ENCODE assay signal across 2 cellular contexts in the genomic region with DNA sequence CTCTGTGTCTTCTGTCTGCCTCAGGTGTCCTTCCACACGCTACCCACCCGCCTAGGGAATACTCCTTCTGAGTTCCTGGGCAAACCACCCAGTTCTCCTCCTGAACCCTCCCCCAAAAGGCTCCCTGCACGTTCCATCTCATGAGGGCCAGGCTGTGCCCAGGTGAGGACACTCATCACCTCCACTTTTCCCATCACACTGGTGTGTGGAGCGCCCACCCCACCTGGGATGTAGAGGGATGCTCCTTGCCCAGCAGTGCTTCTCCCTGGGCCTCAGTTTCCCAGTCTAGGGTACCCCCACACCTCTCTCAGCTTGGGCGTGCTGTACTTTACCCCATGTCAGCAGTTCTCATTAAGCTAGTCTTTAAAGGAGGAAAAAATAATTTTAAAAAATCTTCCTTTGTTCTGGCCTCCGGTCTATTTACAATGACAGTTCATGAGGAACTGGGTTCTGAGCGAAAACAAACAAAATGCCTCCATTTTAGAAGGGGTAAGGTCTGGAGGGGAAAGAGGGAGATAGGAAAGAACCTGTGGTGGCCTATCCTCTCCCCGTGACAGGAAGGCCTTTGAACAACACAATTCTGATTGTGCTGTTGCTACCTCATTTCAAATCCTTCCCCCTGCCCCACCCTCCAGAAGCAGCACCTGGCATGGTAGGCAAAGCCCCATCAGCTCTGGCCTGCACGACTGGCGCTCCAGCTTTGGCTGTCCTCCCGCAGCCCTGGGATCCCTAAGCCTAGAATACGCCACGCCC.
TF ChIP-seq lines count a peak whose summit lies in the region.

No MANE protein-coding gene starts in this region.

TF ChIP-seq in GM23338, 12 proteins besides CTCF, POLR2A, EP300 and RAD21 (continued from another document):
- TF ChIP-seq, protein P1, sequence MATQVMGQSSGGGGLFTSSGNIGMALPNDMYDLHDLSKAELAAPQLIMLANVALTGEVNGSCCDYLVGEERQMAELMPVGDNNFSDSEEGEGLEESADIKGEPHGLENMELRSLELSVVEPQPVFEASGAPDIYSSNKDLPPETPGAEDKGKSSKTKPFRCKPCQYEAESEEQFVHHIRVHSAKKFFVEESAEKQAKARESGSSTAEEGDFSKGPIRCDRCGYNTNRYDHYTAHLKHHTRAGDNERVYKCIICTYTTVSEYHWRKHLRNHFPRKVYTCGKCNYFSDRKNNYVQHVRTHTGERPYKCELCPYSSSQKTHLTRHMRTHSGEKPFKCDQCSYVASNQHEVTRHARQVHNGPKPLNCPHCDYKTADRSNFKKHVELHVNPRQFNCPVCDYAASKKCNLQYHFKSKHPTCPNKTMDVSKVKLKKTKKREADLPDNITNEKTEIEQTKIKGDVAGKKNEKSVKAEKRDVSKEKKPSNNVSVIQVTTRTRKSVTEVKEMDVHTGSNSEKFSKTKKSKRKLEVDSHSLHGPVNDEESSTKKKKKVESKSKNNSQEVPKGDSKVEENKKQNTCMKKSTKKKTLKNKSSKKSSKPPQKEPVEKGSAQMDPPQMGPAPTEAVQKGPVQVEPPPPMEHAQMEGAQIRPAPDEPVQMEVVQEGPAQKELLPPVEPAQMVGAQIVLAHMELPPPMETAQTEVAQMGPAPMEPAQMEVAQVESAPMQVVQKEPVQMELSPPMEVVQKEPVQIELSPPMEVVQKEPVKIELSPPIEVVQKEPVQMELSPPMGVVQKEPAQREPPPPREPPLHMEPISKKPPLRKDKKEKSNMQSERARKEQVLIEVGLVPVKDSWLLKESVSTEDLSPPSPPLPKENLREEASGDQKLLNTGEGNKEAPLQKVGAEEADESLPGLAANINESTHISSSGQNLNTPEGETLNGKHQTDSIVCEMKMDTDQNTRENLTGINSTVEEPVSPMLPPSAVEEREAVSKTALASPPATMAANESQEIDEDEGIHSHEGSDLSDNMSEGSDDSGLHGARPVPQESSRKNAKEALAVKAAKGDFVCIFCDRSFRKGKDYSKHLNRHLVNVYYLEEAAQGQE (IDR thresholded peaks at IDR 0.05; ENCODE audit: unreplicated experiment): no peak
- TF ChIP-seq CREB1 (CRISPR knock-in tag; IDR thresholded peaks at IDR 0.05; ENCODE audit: low read depth): no peak

TF ChIP-seq in WTC11, 78 proteins besides CTCF, POLR2A, EP300 and RAD21 (continued from another document):
- TF ChIP-seq, protein P2, sequence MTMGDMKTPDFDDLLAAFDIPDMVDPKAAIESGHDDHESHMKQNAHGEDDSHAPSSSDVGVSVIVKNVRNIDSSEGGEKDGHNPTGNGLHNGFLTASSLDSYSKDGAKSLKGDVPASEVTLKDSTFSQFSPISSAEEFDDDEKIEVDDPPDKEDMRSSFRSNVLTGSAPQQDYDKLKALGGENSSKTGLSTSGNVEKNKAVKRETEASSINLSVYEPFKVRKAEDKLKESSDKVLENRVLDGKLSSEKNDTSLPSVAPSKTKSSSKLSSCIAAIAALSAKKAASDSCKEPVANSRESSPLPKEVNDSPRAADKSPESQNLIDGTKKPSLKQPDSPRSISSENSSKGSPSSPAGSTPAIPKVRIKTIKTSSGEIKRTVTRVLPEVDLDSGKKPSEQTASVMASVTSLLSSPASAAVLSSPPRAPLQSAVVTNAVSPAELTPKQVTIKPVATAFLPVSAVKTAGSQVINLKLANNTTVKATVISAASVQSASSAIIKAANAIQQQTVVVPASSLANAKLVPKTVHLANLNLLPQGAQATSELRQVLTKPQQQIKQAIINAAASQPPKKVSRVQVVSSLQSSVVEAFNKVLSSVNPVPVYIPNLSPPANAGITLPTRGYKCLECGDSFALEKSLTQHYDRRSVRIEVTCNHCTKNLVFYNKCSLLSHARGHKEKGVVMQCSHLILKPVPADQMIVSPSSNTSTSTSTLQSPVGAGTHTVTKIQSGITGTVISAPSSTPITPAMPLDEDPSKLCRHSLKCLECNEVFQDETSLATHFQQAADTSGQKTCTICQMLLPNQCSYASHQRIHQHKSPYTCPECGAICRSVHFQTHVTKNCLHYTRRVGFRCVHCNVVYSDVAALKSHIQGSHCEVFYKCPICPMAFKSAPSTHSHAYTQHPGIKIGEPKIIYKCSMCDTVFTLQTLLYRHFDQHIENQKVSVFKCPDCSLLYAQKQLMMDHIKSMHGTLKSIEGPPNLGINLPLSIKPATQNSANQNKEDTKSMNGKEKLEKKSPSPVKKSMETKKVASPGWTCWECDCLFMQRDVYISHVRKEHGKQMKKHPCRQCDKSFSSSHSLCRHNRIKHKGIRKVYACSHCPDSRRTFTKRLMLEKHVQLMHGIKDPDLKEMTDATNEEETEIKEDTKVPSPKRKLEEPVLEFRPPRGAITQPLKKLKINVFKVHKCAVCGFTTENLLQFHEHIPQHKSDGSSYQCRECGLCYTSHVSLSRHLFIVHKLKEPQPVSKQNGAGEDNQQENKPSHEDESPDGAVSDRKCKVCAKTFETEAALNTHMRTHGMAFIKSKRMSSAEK (CRISPR knock-in tag; IDR thresholded peaks at IDR 0.05; ENCODE audit: borderline replicate concordance): no peak
- TF ChIP-seq SP1 (CRISPR knock-in tag; conservative IDR thresholded peaks at IDR 0.05): no peak
